In genomic region chr3:105865016-105865623, GRCh38 we compare ENCODE assay signal across 10 cellular contexts. TPM values are rescaled to one million over a fixed set of nuclear protein-coding genes. Genes with fewer than 3 reads are reported as not detected.
A peak's percentile ranks its signal among the peaks of the same experiment; 100 is the strongest.
DNase-seq lines count a peak whose midpoint lies in the region; ATAC-seq, FAIRE-seq and TF ChIP-seq lines count a peak whose summit lies in the region.
"Had no signal": no experiment of that assay in that cellular context is flagged by ENCODE, and none has a peak within 500 bp of the region (broad histone marks: within the 10 kb centered on the region; RNA-seq: fewer than 3 reads in every experiment).

No MANE protein-coding gene starts in this region.

- peak overlapping the region; percentile 90 for H3K4me3 ChIP-seq in GM23248
- H3K4me3 ChIP-seq in cardiac fibroblast (replicated peaks in 1 of 2; ENCODE audit: low read depth in 2 of 2, low read length in 2 of 2): peak overlapping the region; percentile 92 to 93

- ATAC-seq in naive thymus-derived CD8-positive, alpha-beta T cell: no peak
- ATAC-seq in GM19452 (IDR thresholded peaks at IDR 0.05; ENCODE audit: unreplicated experiment): no peak

- no peak for TF ChIP-seq POLR2A in GM12892 (IDR thresholded peaks at IDR 0.05; ENCODE audit: low read depth, low read length)

- no peak for TF ChIP-seq CTCF in AG09319 (IDR thresholded peaks at IDR 0.05; ENCODE audit: low read depth, low read length)
- TF ChIP-seq CTCF in cardiac fibroblast (IDR thresholded peaks at IDR 0.05; ENCODE audit: low read depth, low read length): no peak

- DNase-seq in AG09319 (ENCODE audit: extremely low read depth, low read depth) (peak; percentile 63), GM23248 (no peak), cardiac fibroblast (ENCODE audit: low read depth in 2 of 2) (peak in 1 of 2 donors; percentile 45), KG1 (lab: John Stamatoyannopoulos, UW) (no peak), caudate nucleus (lab: John Stamatoyannopoulos, UW) (no peak), GM12892 (ENCODE audit: insufficient read length) (no peak)
- DNase-seq in naive thymus-derived CD8-positive, alpha-beta T cell: no peak
- DNase-seq: SIG-M5; stimulated activated CD4-positive, alpha-beta T cell treated with anti-CD3 and anti-CD28 coated beads, Interleukin-1b, Interleukin-23, amount 100 ng/mL, for 48 hours had no signal

- H3K27ac Mint-ChIP-seq in naive thymus-derived CD8-positive, alpha-beta T cell: peak overlapping the region in 9 of 10 donors; percentile 2 to 99 (median 67)

- peaks cover 41% of the 10 kb centered on the region for H3K36me3 ChIP-seq in GM23248 (ENCODE audit: low read depth)

- peaks cover 64% of the 10 kb centered on the region for H3F3A ChIP-seq in GM23248 (ENCODE audit: insufficient read depth)

- no peaks in the 10 kb centered on the region for H3K9me3 ChIP-seq in GM23248 (ENCODE audit: low read depth)

- H3K9ac ChIP-seq in GM23248: peak overlapping the region; percentile 96

- H3K79me2 ChIP-seq in GM23248 (ENCODE audit: insufficient read depth): peaks cover 92% of the 10 kb centered on the region

- peaks cover 10% of the 10 kb centered on the region; the same call in 1 of the 2 replicates for H4K20me1 ChIP-seq in GM23248 (ENCODE audit: insufficient read depth)

- no peaks in the 10 kb centered on the region for H3K9me2 ChIP-seq in GM23248 (ENCODE audit: insufficient read depth)

- no peak for FAIRE-seq in GM12892 (lab: Jason Lieb, UNC)

- no peak overlapping the region for H2AFZ ChIP-seq in GM23248

- in situ Hi-C loops in GM23248 (cut with MboI): no loop called here

- no peaks in the 10 kb centered on the region for H3K27me3 Mint-ChIP-seq in naive thymus-derived CD8-positive, alpha-beta T cell

- POLR2A ChIA-PET in naive thymus-derived CD8-positive, alpha-beta T cell (lab: Charles Lee): no interaction called here

- peaks cover 60% of the 10 kb centered on the region for H3K4me1 ChIP-seq in GM23248 (ENCODE audit: insufficient read depth)

- 83 to 92% methylated on average over 1 of the region's 1 CpG for WGBS in GM23248 (ENCODE audit: low coverage in 1 of 2, low lambda C conversion rate in 2 of 2, missing lambda C conversion rate in 2 of 2), 2 experiments

- no peaks in the 10 kb centered on the region for H3K27me3 ChIP-seq in GM23248 (replicated peaks; ENCODE audit: insufficient read depth)

- H3K4me1 Mint-ChIP-seq in naive thymus-derived CD8-positive, alpha-beta T cell: peaks cover 27 to 49% (median 45%) of the 10 kb centered on the region in 4 donors

- peaks cover 4 to 33% (median 12%) of the 10 kb centered on the region in 3 donors for H3K36me3 Mint-ChIP-seq in naive thymus-derived CD8-positive, alpha-beta T cell

- H3K4me2 ChIP-seq in GM23248 (ENCODE audit: unreplicated experiment): peak overlapping the region; percentile 99

- peak overlapping the region; percentile 95 for H3K27ac ChIP-seq in GM23248
- no peak overlapping the region for H3K27ac ChIP-seq in caudate nucleus (ENCODE audit: low read depth, low read length)

- H3K9me3 Mint-ChIP-seq in naive thymus-derived CD8-positive, alpha-beta T cell: no peaks in the 10 kb centered on the region

- H3K4me3 Mint-ChIP-seq in naive thymus-derived CD8-positive, alpha-beta T cell: peak overlapping the region in 9 of 10 donors; percentile 40 to 100 (median 98)

RNA-seq across cellular contexts. Expression of gene CBLB, which starts 3.7 kb away (rescaled TPM):
- total RNA-seq in GM23248 (2014; rRNA removed; shearing (Covaris generic)): 36.6 and 60.7 TPM in 2 replicates
- 36.4 and 41.9 TPM in 2 replicates for polyA plus RNA-seq in GM23248 (2016; fragmentation: Nextera tagmentation; extraction: Ambion mirVana)
- 100 to 1,000 TPM; 106 to 108 TPM for total RNA-seq in naive thymus-derived CD8-positive, alpha-beta T cell
- polyA plus RNA-seq in naive thymus-derived CD8-positive, alpha-beta T cell: 10 to 100 TPM; 32.1 to 36.6 (median 34.2) TPM
- polyA plus RNA-seq in GM12892 (2012; ENCODE audit: missing spikeins): 12.4 TPM
